ENCODE assay signal across 1 cellular context in the genomic region with DNA sequence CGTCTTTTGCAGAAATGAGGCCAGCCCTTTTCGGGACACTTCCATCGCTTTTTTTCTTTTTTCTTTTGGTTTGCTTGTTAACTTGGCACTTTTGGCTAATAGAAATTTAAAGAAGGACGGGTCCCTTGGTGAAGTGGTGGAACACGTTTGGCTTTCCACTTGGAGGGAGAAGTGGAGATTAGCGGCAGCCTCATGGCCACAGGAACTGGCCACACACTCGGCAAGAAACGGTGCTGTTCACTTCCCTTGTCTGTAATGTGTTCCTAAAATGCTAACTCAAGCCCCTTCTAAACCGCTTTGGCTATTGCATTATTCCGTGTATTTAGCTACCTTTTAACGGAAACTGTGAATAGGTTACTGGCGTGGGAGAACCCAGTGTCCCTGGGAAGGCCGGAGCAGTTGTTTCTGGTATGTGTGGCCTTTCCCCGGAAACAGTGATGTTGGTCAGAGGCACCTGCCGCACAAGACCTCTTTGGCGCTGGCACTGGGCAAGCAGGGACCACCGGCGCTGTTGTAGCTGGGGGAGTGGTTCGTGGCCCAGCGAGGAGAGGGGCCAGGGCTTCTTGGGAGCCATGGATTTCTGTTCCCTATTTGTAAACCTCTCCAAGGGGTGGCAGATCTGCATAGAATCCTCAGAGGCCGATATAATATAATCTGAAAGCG.
TF ChIP-seq lines count a peak whose summit lies in the region.

No MANE protein-coding gene starts in this region.

TF ChIP-seq in K562, 482 proteins besides CTCF, POLR2A, EP300 and RAD21 (continued from another document):
- TF ChIP-seq, protein P1, sequence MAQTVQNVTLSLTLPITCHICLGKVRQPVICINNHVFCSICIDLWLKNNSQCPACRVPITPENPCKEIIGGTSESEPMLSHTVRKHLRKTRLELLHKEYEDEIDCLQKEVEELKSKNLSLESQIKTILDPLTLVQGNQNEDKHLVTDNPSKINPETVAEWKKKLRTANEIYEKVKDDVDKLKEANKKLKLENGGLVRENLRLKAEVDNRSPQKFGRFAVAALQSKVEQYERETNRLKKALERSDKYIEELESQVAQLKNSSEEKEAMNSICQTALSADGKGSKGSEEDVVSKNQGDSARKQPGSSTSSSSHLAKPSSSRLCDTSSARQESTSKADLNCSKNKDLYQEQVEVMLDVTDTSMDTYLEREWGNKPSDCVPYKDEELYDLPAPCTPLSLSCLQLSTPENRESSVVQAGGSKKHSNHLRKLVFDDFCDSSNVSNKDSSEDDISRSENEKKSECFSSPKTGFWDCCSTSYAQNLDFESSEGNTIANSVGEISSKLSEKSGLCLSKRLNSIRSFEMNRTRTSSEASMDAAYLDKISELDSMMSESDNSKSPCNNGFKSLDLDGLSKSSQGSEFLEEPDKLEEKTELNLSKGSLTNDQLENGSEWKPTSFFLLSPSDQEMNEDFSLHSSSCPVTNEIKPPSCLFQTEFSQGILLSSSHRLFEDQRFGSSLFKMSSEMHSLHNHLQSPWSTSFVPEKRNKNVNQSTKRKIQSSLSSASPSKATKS (CRISPR knock-in tag; IDR thresholded peaks at IDR 0.05): no peak
- no peak for TF ChIP-seq MCM7 (IDR thresholded peaks at IDR 0.05)
- TF ChIP-seq HDAC8 (tag; IDR thresholded peaks at IDR 0.05): no peak
